In the genomic region with DNA sequence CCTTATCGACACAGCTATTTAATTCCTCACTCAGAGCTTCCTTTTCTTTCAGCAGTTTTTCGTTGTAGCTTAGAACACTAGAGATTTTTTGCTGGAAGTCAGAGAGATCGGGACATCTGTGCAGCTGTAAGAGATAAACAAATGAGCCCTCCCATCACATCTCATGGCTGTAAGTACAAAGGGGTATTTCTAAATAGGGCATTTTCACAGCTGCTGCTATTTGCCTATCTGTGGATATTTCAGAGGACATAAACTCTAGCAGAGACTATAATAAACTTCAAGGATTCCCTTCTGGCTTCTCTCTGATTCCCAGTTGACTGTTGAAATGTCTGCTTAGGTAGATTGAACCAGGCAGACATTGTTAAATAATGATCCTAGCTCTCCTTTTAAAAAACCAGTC, we compare ENCODE assay signal across 15 cellular contexts.
DNase-seq lines count a peak whose midpoint lies in the region; ATAC-seq and TF ChIP-seq lines count a peak whose summit lies in the region.
"Had no signal": no experiment of that assay in that cellular context is flagged by ENCODE, and none has a peak within 500 bp of the region (broad histone marks: within the 10 kb centered on the region; RNA-seq: fewer than 3 reads in every experiment).

No MANE protein-coding gene starts in this region.

- H4K20me1 ChIP-seq in neural progenitor cell (ENCODE audit: low read depth) (no peaks in the 10 kb centered on the region), Karpas-422 (ENCODE audit: insufficient read depth, low read depth, low read length) (no peaks in the 10 kb centered on the region)

- peak overlapping the region; percentile 18 for H3K27ac Mint-ChIP-seq in activated T-cell treated with anti-CD3 and anti-CD28 coated beads, Interleukin-2, amount 50 U/mL, for 24 hours
- no peak overlapping the region for H3K27ac Mint-ChIP-seq in activated T-cell treated with anti-CD3 and anti-CD28 coated beads, Interleukin-2, amount 50 U/mL, for 72 hours
- H3K27ac Mint-ChIP-seq in naive B cell (peak overlapping the region in 4 of 6 donors; percentile 12 to 51 (median 30)), neural progenitor cell (no peak overlapping the region)
- H3K27ac Mint-ChIP-seq: IgD-negative memory B cell had no signal

- H3K36me3 ChIP-seq in spleen = peaks cover 3 to 97% (median 62%) of the 10 kb centered on the region in 6 donors
- H3K36me3 ChIP-seq in neural progenitor cell = peaks cover 7% of the 10 kb centered on the region
- peaks cover 33% of the 10 kb centered on the region; the same call in 1 of the 2 replicates for H3K36me3 ChIP-seq in Karpas-422 (ENCODE audit: insufficient read depth, low read length)

- H2AFZ ChIP-seq in neural progenitor cell (replicated peaks) (no peak overlapping the region), Karpas-422 (ENCODE audit: low read length) (no peak overlapping the region)

- H3K4me3 ChIP-seq in dorsolateral prefrontal cortex (peak overlapping the region in 3 of 59 donors; percentile 17 to 22 (median 18)), spleen (no peak overlapping the region), neural progenitor cell (no peak overlapping the region), Karpas-422 (ENCODE audit: low read length) (no peak overlapping the region)

- no peaks in the 10 kb centered on the region for H3K27me3 Mint-ChIP-seq in activated T-cell treated with anti-CD3 and anti-CD28 coated beads, Interleukin-2, amount 50 U/mL, for 24 hours
- H3K27me3 Mint-ChIP-seq in activated T-cell treated with anti-CD3 and anti-CD28 coated beads, Interleukin-2, amount 50 U/mL, for 72 hours (ENCODE audit: low read depth) = no peaks in the 10 kb centered on the region
- H3K27me3 Mint-ChIP-seq in naive B cell (no peaks in the 10 kb centered on the region), neural progenitor cell (ENCODE audit: insufficient read depth, low read depth) (no peaks in the 10 kb centered on the region)
- H3K27me3 Mint-ChIP-seq: CD4-positive, alpha-beta memory T cell; IgD-negative memory B cell had no signal

- TF ChIP-seq POLR2A in spleen (IDR thresholded peaks at IDR 0.05) = no peak

- H3K9me3 ChIP-seq in spleen (no peaks in the 10 kb centered on the region), neural progenitor cell (ENCODE audit: low read depth) (no peaks in the 10 kb centered on the region), Karpas-422 (ENCODE audit: low read length) (no peaks in the 10 kb centered on the region)

- 66 to 96% (median 79%) methylated on average over 3 of the region's 3 CpGs for WGBS in spleen, 5 donors

- H3F3A ChIP-seq in neural progenitor cell (ENCODE audit: low read depth) = no peaks in the 10 kb centered on the region

- H3K4me1 ChIP-seq in spleen (peaks cover 0 to 52% (median 26%) of the 10 kb centered on the region in 6 donors), neural progenitor cell (no peaks in the 10 kb centered on the region), Karpas-422 (ENCODE audit: low read length) (peaks cover 18% of the 10 kb centered on the region)

- H3K79me2 ChIP-seq in neural progenitor cell (ENCODE audit: low read depth) (no peaks in the 10 kb centered on the region), Karpas-422 (ENCODE audit: low read length) (no peaks in the 10 kb centered on the region)

- H3K27ac ChIP-seq in dorsolateral prefrontal cortex (peak overlapping the region in 58 of 59 donors; percentile 28 to 93 (median 78)), spleen (peak overlapping the region in 3 of 8 donors; percentile 7 to 36 (median 28)), neural progenitor cell (no peak overlapping the region), Karpas-422 (ENCODE audit: low read length) (no peak overlapping the region)
- H3K27ac ChIP-seq: 22Rv1 had no signal

- DNase-seq in activated T-cell treated with anti-CD3 and anti-CD28 coated beads, Interleukin-2, amount 50 U/mL, for 24 hours = no peak
- no peak for DNase-seq in activated T-cell treated with anti-CD3 and anti-CD28 coated beads, Interleukin-2, amount 50 U/mL, for 72 hours
- DNase-seq in dorsolateral prefrontal cortex (no peak), naive B cell (no peak), superior temporal gyrus (ENCODE audit: extremely low spot score) (peak; percentile 50), spleen (no peak), neural progenitor cell (ENCODE audit: low spot score) (no peak), Karpas-422 (no peak)
- DNase-seq: CD4-positive, alpha-beta memory T cell; H9; NCI-H1105 treated with DMSO at 0.1 percent for 48 hours; NCI-H187; NK-92 treated with Interleukin-12 subunit alpha and Interleukin-12 subunit beta, amount 100 ng/mL, for 24 hours had no signal

- H3K27me3 ChIP-seq in dorsolateral prefrontal cortex (no peaks in the 10 kb centered on the region), spleen (replicated peaks in 1 of 7) (no peaks in the 10 kb centered on the region), neural progenitor cell (no peaks in the 10 kb centered on the region), Karpas-422 (ENCODE audit: low read length) (no peaks in the 10 kb centered on the region)

- no peak for ATAC-seq in activated T-cell treated with anti-CD3 and anti-CD28 coated beads, Interleukin-2, amount 50 U/mL, for 72 hours (replicated peaks in 1 of 2)
- no peak for ATAC-seq in naive B cell (ENCODE audit: low read depth in 2 of 2)

- H3K4me2 ChIP-seq in neural progenitor cell = no peak overlapping the region
- no peak overlapping the region for H3K4me2 ChIP-seq in Karpas-422 (ENCODE audit: low read depth, low read length, poor library complexity, severe bottlenecking)

- TF ChIP-seq CTCF in dorsolateral prefrontal cortex (IDR thresholded peaks at IDR 0.05 in 54 of 56, conservative IDR thresholded peaks at IDR 0.05 in 2 of 56; ENCODE audit: low read depth in 1 of 56, partially characterized antibody in 56 of 56) = peak in 1 of 56 donors; percentile 3
- TF ChIP-seq CTCF in spleen (IDR thresholded peaks at IDR 0.05 in 8 of 11, conservative IDR thresholded peaks at IDR 0.05 in 3 of 11) = no peak
- TF ChIP-seq CTCF in neural progenitor cell (IDR thresholded peaks at IDR 0.05) = no peak

- H3K9ac ChIP-seq in neural progenitor cell (no peak overlapping the region), Karpas-422 (ENCODE audit: low read length) (no peak overlapping the region)

- intact Hi-C loops in dorsolateral prefrontal cortex (cut with DNase I) (no loop called here), spleen (cut with DNase I; ENCODE audit: low total_unique reads) (no loop called here)

- H3K9me3 Mint-ChIP-seq in activated T-cell treated with anti-CD3 and anti-CD28 coated beads, Interleukin-2, amount 50 U/mL, for 24 hours = no peaks in the 10 kb centered on the region
- no peaks in the 10 kb centered on the region for H3K9me3 Mint-ChIP-seq in activated T-cell treated with anti-CD3 and anti-CD28 coated beads, Interleukin-2, amount 50 U/mL, for 72 hours
- no peaks in the 10 kb centered on the region for H3K9me3 Mint-ChIP-seq in naive B cell
- H3K9me3 Mint-ChIP-seq in neural progenitor cell = peaks cover 2% of the 10 kb centered on the region
- H3K9me3 Mint-ChIP-seq: CD4-positive, alpha-beta memory T cell; IgD-negative memory B cell had no signal

- no peak overlapping the region for H3K4me3 Mint-ChIP-seq in activated T-cell treated with anti-CD3 and anti-CD28 coated beads, Interleukin-2, amount 50 U/mL, for 24 hours
- H3K4me3 Mint-ChIP-seq in activated T-cell treated with anti-CD3 and anti-CD28 coated beads, Interleukin-2, amount 50 U/mL, for 72 hours = no peak overlapping the region
- peak overlapping the region in 1 of 8 donors; percentile 69 for H3K4me3 Mint-ChIP-seq in naive B cell
- no peak overlapping the region for H3K4me3 Mint-ChIP-seq in neural progenitor cell
- H3K4me3 Mint-ChIP-seq: CD4-positive, alpha-beta memory T cell; H9; IgD-negative memory B cell had no signal

- no peaks in the 10 kb centered on the region for H3K9me2 ChIP-seq in Karpas-422 (replicated peaks; ENCODE audit: insufficient read depth, low read length)

- H3K4me1 Mint-ChIP-seq in activated T-cell treated with anti-CD3 and anti-CD28 coated beads, Interleukin-2, amount 50 U/mL, for 24 hours (ENCODE audit: low read depth) = peaks cover 38% of the 10 kb centered on the region
- H3K4me1 Mint-ChIP-seq in activated T-cell treated with anti-CD3 and anti-CD28 coated beads, Interleukin-2, amount 50 U/mL, for 72 hours (ENCODE audit: low read depth) = peaks cover 42% of the 10 kb centered on the region
- H3K4me1 Mint-ChIP-seq in naive B cell = peaks cover 0 to 15% (median 0%) of the 10 kb centered on the region in 3 donors
- no peaks in the 10 kb centered on the region for H3K4me1 Mint-ChIP-seq in neural progenitor cell

- peaks cover 95% of the 10 kb centered on the region for H3K36me3 Mint-ChIP-seq in activated T-cell treated with anti-CD3 and anti-CD28 coated beads, Interleukin-2, amount 50 U/mL, for 24 hours (ENCODE audit: low read depth)
- H3K36me3 Mint-ChIP-seq in activated T-cell treated with anti-CD3 and anti-CD28 coated beads, Interleukin-2, amount 50 U/mL, for 72 hours (ENCODE audit: insufficient read depth in 2 of 2) = peaks cover 2 to 20% of the 10 kb centered on the region in 2 donors
- H3K36me3 Mint-ChIP-seq in naive B cell = peaks cover 24% of the 10 kb centered on the region in 2 donors
- peaks cover 29% of the 10 kb centered on the region for H3K36me3 Mint-ChIP-seq in neural progenitor cell

Comparison
In these comparisons a context has a peak if more than half of its experiments do, and no peak if none do; other contexts are left out.
1. H3K27ac Mint-ChIP-seq: peak in activated T-cell treated with anti-CD3 and anti-CD28 coated beads, Interleukin-2, amount 50 U/mL, for 24 hours (single experiment) and naive B cell (4 of 6); none in activated T-cell treated with anti-CD3 and anti-CD28 coated beads, Interleukin-2, amount 50 U/mL, for 72 hours (single experiment) and neural progenitor cell (single experiment).
2. H3K27ac ChIP-seq: peak in dorsolateral prefrontal cortex (58 of 59); none in neural progenitor cell (single experiment) and Karpas-422 (single experiment).